ENCODE assay signal across 1 cellular context in the genomic region with DNA sequence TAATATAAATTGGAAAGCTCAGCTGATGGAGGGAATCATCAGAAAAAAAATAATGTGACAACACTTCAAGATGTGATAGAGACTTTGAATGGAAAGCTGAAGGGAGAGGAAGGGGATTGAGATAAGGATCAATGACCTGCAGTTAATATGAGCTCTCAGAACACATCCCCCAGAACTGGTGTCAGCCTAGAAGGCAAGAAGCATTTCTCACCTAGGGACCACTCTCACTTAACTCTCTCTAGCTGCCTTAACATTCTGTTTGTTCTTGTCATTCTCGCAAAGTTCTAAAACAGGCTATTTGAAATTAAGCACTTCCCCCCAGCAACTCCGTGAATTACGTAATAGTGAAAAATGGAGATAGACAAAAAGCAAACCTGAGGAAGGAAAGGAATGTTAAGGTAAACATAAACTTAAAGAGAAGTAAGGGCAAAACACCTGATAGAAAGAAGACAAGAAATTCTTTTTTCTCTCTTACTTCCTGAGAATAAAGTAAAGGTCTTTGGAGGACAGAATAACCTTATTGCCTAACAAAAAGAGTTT.
TF ChIP-seq lines count a peak whose summit lies in the region.

No MANE protein-coding gene starts in this region.

TF ChIP-seq in GM23338, 12 proteins besides CTCF, POLR2A, EP300 and RAD21 (continued from another document):
- no peak for TF ChIP-seq ZNF462 (CRISPR knock-in tag; IDR thresholded peaks at IDR 0.05)
- TF ChIP-seq CREB1 (CRISPR knock-in tag; IDR thresholded peaks at IDR 0.05; ENCODE audit: low read depth): no peak
- no peak for TF ChIP-seq EZH2 (IDR thresholded peaks at IDR 0.05; ENCODE audit: low read depth, unreplicated experiment)
